ENCODE assay signal across 1 cellular context in the genomic region with DNA sequence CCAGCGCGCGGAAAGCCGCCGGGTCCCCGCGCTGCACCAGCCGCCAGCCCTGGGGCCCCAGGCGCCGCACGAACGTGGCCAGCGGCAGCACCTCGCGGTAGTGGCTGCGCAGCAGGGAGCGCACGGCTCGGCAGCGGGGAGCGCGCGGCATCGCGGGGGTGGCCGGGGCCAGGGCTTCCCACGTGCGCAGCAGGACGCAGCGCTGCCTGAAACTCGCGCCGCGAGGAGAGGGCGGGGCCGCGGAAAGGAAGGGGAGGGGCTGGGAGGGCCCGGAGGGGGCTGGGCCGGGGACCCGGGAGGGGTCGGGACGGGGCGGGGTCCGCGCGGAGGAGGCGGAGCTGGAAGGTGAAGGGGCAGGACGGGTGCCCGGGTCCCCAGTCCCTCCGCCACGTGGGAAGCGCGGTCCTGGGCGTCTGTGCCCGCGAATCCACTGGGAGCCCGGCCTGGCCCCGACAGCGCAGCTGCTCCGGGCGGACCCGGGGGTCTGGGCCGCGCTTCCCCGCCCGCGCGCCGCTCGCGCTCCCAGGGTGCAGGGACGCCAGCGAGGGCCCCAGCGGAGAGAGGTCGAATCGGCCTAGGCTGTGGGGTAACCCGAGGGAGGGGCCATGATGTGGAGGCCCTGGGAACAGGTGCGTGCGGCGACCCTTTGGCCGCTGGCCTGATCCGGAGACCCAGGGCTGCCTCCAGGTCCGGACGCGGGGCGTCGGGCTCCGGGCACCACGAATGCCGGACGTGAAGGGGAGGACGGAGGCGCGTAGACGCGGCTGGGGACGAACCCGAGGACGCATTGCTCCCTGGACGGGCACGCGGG.
TF ChIP-seq lines count a peak whose summit lies in the region.

A gene (minus strand): TSS at position 230 of the 811 bp plus-strand sequence. CDS start 79 bp downstream, at position 151.

TF ChIP-seq in WTC11, 78 proteins besides CTCF, POLR2A, EP300 and RAD21 (continued from another document):
- TF ChIP-seq, protein P1, sequence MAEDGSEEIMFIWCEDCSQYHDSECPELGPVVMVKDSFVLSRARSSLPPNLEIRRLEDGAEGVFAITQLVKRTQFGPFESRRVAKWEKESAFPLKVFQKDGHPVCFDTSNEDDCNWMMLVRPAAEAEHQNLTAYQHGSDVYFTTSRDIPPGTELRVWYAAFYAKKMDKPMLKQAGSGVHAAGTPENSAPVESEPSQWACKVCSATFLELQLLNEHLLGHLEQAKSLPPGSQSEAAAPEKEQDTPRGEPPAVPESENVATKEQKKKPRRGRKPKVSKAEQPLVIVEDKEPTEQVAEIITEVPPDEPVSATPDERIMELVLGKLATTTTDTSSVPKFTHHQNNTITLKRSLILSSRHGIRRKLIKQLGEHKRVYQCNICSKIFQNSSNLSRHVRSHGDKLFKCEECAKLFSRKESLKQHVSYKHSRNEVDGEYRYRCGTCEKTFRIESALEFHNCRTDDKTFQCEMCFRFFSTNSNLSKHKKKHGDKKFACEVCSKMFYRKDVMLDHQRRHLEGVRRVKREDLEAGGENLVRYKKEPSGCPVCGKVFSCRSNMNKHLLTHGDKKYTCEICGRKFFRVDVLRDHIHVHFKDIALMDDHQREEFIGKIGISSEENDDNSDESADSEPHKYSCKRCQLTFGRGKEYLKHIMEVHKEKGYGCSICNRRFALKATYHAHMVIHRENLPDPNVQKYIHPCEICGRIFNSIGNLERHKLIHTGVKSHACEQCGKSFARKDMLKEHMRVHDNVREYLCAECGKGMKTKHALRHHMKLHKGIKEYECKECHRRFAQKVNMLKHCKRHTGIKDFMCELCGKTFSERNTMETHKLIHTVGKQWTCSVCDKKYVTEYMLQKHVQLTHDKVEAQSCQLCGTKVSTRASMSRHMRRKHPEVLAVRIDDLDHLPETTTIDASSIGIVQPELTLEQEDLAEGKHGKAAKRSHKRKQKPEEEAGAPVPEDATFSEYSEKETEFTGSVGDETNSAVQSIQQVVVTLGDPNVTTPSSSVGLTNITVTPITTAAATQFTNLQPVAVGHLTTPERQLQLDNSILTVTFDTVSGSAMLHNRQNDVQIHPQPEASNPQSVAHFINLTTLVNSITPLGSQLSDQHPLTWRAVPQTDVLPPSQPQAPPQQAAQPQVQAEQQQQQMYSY (CRISPR knock-in tag; IDR thresholded peaks at IDR 0.05), result no peak
- TF ChIP-seq ZNF121 (CRISPR knock-in tag; IDR thresholded peaks at IDR 0.05) (no peak), GRHL2 (CRISPR knock-in tag; IDR thresholded peaks at IDR 0.05; ENCODE audit: insufficient replicate concordance, severe bottlenecking) (no peak), CREB1 (CRISPR knock-in tag; IDR thresholded peaks at IDR 0.05) (no peak), ZNF232 (CRISPR knock-in tag; IDR thresholded peaks at IDR 0.05) (0 out of 2 replicates have a peak, but pooled peaks have one; percentile 70), PRRX2 (CRISPR knock-in tag; IDR thresholded peaks at IDR 0.05) (no peak), ZNF317 (CRISPR knock-in tag; IDR thresholded peaks at IDR 0.05; ENCODE audit: borderline replicate concordance, low read depth) (no peak), GTF2I (CRISPR knock-in tag; conservative IDR thresholded peaks at IDR 0.05) (no peak), NFYB (CRISPR knock-in tag; conservative IDR thresholded peaks at IDR 0.05; ENCODE audit: low read depth) (0 out of 2 replicates have a peak, but pooled peaks have one; percentile 4), TP53 (CRISPR knock-in tag; IDR thresholded peaks at IDR 0.05) (peak; percentile 63; the same call in 1 of the 2 replicates)
- TF ChIP-seq, protein P2, sequence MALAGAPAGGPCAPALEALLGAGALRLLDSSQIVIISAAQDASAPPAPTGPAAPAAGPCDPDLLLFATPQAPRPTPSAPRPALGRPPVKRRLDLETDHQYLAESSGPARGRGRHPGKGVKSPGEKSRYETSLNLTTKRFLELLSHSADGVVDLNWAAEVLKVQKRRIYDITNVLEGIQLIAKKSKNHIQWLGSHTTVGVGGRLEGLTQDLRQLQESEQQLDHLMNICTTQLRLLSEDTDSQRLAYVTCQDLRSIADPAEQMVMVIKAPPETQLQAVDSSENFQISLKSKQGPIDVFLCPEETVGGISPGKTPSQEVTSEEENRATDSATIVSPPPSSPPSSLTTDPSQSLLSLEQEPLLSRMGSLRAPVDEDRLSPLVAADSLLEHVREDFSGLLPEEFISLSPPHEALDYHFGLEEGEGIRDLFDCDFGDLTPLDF (CRISPR knock-in tag; IDR thresholded peaks at IDR 0.05), result no peak
- TF ChIP-seq, protein P3, sequence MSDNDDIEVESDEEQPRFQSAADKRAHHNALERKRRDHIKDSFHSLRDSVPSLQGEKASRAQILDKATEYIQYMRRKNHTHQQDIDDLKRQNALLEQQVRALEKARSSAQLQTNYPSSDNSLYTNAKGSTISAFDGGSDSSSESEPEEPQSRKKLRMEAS (CRISPR knock-in tag; IDR thresholded peaks at IDR 0.05), result peak; percentile 72; the same call in 1 of the 2 replicates
- TF ChIP-seq, protein P4, sequence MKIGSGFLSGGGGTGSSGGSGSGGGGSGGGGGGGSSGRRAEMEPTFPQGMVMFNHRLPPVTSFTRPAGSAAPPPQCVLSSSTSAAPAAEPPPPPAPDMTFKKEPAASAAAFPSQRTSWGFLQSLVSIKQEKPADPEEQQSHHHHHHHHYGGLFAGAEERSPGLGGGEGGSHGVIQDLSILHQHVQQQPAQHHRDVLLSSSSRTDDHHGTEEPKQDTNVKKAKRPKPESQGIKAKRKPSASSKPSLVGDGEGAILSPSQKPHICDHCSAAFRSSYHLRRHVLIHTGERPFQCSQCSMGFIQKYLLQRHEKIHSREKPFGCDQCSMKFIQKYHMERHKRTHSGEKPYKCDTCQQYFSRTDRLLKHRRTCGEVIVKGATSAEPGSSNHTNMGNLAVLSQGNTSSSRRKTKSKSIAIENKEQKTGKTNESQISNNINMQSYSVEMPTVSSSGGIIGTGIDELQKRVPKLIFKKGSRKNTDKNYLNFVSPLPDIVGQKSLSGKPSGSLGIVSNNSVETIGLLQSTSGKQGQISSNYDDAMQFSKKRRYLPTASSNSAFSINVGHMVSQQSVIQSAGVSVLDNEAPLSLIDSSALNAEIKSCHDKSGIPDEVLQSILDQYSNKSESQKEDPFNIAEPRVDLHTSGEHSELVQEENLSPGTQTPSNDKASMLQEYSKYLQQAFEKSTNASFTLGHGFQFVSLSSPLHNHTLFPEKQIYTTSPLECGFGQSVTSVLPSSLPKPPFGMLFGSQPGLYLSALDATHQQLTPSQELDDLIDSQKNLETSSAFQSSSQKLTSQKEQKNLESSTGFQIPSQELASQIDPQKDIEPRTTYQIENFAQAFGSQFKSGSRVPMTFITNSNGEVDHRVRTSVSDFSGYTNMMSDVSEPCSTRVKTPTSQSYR (CRISPR knock-in tag; IDR thresholded peaks at IDR 0.05), result no peak
- TF ChIP-seq, protein P5, sequence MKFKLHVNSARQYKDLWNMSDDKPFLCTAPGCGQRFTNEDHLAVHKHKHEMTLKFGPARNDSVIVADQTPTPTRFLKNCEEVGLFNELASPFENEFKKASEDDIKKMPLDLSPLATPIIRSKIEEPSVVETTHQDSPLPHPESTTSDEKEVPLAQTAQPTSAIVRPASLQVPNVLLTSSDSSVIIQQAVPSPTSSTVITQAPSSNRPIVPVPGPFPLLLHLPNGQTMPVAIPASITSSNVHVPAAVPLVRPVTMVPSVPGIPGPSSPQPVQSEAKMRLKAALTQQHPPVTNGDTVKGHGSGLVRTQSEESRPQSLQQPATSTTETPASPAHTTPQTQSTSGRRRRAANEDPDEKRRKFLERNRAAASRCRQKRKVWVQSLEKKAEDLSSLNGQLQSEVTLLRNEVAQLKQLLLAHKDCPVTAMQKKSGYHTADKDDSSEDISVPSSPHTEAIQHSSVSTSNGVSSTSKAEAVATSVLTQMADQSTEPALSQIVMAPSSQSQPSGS (CRISPR knock-in tag; IDR thresholded peaks at IDR 0.05; ENCODE audit: borderline replicate concordance, low read depth), result no peak
